In genomic region chr4:185396724-185397402, GRCh38 we compare ENCODE assay signal across 8 cellular contexts. TPM values are rescaled to one million over a fixed set of nuclear protein-coding genes. Genes with fewer than 3 reads are reported as not detected.
DNase-seq lines count a peak whose midpoint lies in the region; ATAC-seq, FAIRE-seq and TF ChIP-seq lines count a peak whose summit lies in the region.

ANKRD37 (plus strand) TSS chr4:185396841; CDS start chr4:185396924, 83 bp downstream.

- H3K4me2 ChIP-seq in hepatocyte: peak within 1 kb of the TSS; percentile 88

- H3K27me3 ChIP-seq in adrenal gland (no peaks in the 10 kb centered on the region), hepatocyte (no peaks in the 10 kb centered on the region)

- H3K9me2 ChIP-seq in hepatocyte (replicated peaks; ENCODE audit: insufficient read depth): no peaks in the 10 kb centered on the region

- H3K4me1 ChIP-seq in adrenal gland (replicated peaks in 1 of 2): peaks cover 0 to 12% of the 10 kb centered on the region in 2 donors
- no peaks in the 10 kb centered on the region for H3K4me1 ChIP-seq in hepatocyte (ENCODE audit: insufficient read depth)

- peaks cover 8% of the 10 kb centered on the region for H3K36me3 Mint-ChIP-seq in progenitor cell of endocrine pancreas (ENCODE audit: insufficient read depth)

- DNase-seq in NCI-H1417 treated with DMSO at 0.1 percent for 48 hours (lab: John Stamatoyannopoulos, UW) (peak; percentile 23), adrenal gland (peak in 6 of 7 donors; percentile 44 to 81 (median 55)), hepatocyte (ENCODE audit: low spot score) (peak; percentile 68), progenitor cell of endocrine pancreas (ENCODE audit: low spot score, unreplicated experiment) (peak; percentile 21), GOT3 (lab: John Stamatoyannopoulos, UW) (no peak), HTR-8/SVneo (ENCODE audit: insufficient read length, low spot score) (no peak)

- H3K4me3 Mint-ChIP-seq in progenitor cell of endocrine pancreas (ENCODE audit: low read depth): peak within 1 kb of the TSS; percentile 83

- peaks cover 11% of the 10 kb centered on the region for H3K4me1 Mint-ChIP-seq in progenitor cell of endocrine pancreas (ENCODE audit: low read depth)

- H4K20me1 ChIP-seq in hepatocyte (ENCODE audit: insufficient read depth, poor library complexity, severe bottlenecking): no peaks in the 10 kb centered on the region

- intact Hi-C loops in adrenal gland (cut with DNase I): loop anchor here in 1 of 2 donors (10.0 kb wide), 1 partner anchor 192 kb away; the partner anchor contains the start of genes CFAP97 and SNX25

- H3K9me3 Mint-ChIP-seq in progenitor cell of endocrine pancreas (ENCODE audit: low read depth): no peaks in the 10 kb centered on the region

- H3K27me3 Mint-ChIP-seq in progenitor cell of endocrine pancreas: peaks cover 14% of the 10 kb centered on the region

- H3K36me3 ChIP-seq in adrenal gland (replicated peaks in 1 of 2): peaks cover 0 to 30% of the 10 kb centered on the region in 2 donors
- H3K36me3 ChIP-seq in hepatocyte (replicated peaks; ENCODE audit: insufficient read depth, low read depth): no peaks in the 10 kb centered on the region

- WGBS in adrenal gland, 4 donors: 6 to 19% (median 9%) methylated on average over 13 to 38 of the region's 38 CpGs
- WGBS in hepatocyte (ENCODE audit: low lambda C conversion rate, missing lambda C conversion rate): 2% methylated on average over 38 of the region's 38 CpGs

- H3K79me2 ChIP-seq in hepatocyte: no peaks in the 10 kb centered on the region

- TF ChIP-seq CTCF in 22Rv1 (IDR thresholded peaks at IDR 0.05) (no peak), adrenal gland (IDR thresholded peaks at IDR 0.05) (peak in 2 of 6 experiments; percentile 14 to 23), hepatocyte (IDR thresholded peaks at IDR 0.05; ENCODE audit: poor library complexity) (no peak), progenitor cell of endocrine pancreas (IDR thresholded peaks at IDR 0.05; ENCODE audit: unreplicated experiment) (no peak)

- H3K4me3 ChIP-seq in adrenal gland (peak within 1 kb of the TSS; percentile 27 to 81 (median 31)), hepatocyte (peak within 1 kb of the TSS; percentile 45)

- no peaks in the 10 kb centered on the region for H3K9me3 ChIP-seq in adrenal gland (replicated peaks in 1 of 3)
- H3K9me3 ChIP-seq in hepatocyte (ENCODE audit: low read depth): no peaks in the 10 kb centered on the region

- ATAC-seq in GM18870 (IDR thresholded peaks at IDR 0.05; ENCODE audit: unreplicated experiment): peak; percentile 1

- TF ChIP-seq POLR2A in adrenal gland (IDR thresholded peaks at IDR 0.05): no peak

- peak within 1 kb of the TSS; percentile 98 for H3K27ac Mint-ChIP-seq in progenitor cell of endocrine pancreas

- no peak for FAIRE-seq in HTR-8/SVneo (lab: Jason Lieb, UNC)

- peak within 1 kb of the TSS; percentile 93 for H3K27ac ChIP-seq in 22Rv1
- H3K27ac ChIP-seq in adrenal gland: peak within 1 kb of the TSS; percentile 83 to 100 (median 97)
- H3K27ac ChIP-seq in hepatocyte: peak within 1 kb of the TSS; percentile 91

- peak within 1 kb of the TSS; percentile 75 for H2AFZ ChIP-seq in hepatocyte

RNA-seq across cellular contexts. Expression of gene ANKRD37, which starts in this region (rescaled TPM):
- total RNA-seq in adrenal gland (10 to 100 TPM in 3 of 8 donors, 1 to 10 TPM in 5; 3.7 to 13.0 (median 6.7) TPM), hepatocyte (1.7 and 9.8 TPM in 2 replicates), progenitor cell of endocrine pancreas (1.4 TPM in 2 replicates)
- polyA plus RNA-seq in adrenal gland (1 to 10 TPM; 4.6 to 8.2 (median 7.5) TPM), hepatocyte (8.6 and 11.4 TPM in 2 replicates)

Comparison
In these comparisons a context has a peak if more than half of its experiments do, and no peak if none do; other contexts are left out.
1. DNase-seq: peak in NCI-H1417 treated with DMSO at 0.1 percent for 48 hours (single experiment), adrenal gland (6 of 7), hepatocyte (single experiment) and progenitor cell of endocrine pancreas (single experiment); none in GOT3 (single experiment) and HTR-8/SVneo (single experiment).
2. Peak in every context shown above with its lines, with median percentiles within 50 percentile points of each other: H3K27ac ChIP-seq.